ENCODE assay signal across 8 cellular contexts in genomic region chr3:73100734-73101550, GRCh38. TPM values are rescaled to one million over a fixed set of nuclear protein-coding genes. Genes with fewer than 3 reads are reported as not detected.
A peak's percentile ranks its signal among the peaks of the same experiment; 100 is the strongest.
DNase-seq lines count a peak whose midpoint lies in the region; ATAC-seq and TF ChIP-seq lines count a peak whose summit lies in the region.

No MANE protein-coding gene starts in this region.

- intact Hi-C loops in sigmoid colon (cut with DNase I): loop anchor here (1.0 to 5.0 kb wide), 3 partner anchors 331 to 521 kb away; partner anchors contain the start of gene PDZRN3

- H3K27ac ChIP-seq in sigmoid colon: no peak overlapping the region

- no peaks in the 10 kb centered on the region for H3K36me3 ChIP-seq in sigmoid colon

- TF ChIP-seq POLR2A in sigmoid colon (IDR thresholded peaks at IDR 0.05): no peak

- H3K4me3 ChIP-seq in sigmoid colon: no peak overlapping the region

- WGBS in sigmoid colon, 2 donors: 29 to 36% methylated on average over 10 of the region's 10 CpGs

- TF ChIP-seq EP300 in sigmoid colon (IDR thresholded peaks at IDR 0.05): no peak

- no peaks in the 10 kb centered on the region for H3K27me3 ChIP-seq in sigmoid colon

- peak; percentile 95 for TF ChIP-seq CTCF in GM12873 (IDR thresholded peaks at IDR 0.05; ENCODE audit: insufficient read depth, low read depth, low read length, missing control alignments)
- TF ChIP-seq CTCF in sigmoid colon (IDR thresholded peaks at IDR 0.05): peak; percentile 90 to 95 (median 92)

- H3K4me1 ChIP-seq in sigmoid colon: peaks cover 0 to 6% (median 0%) of the 10 kb centered on the region in 4 donors

- peak; percentile 13 for DNase-seq in NCI-H1417 treated with DMSO at 0.1 percent for 48 hours (lab: John Stamatoyannopoulos, UW)
- peak; percentile 22 to 72 (median 51) for DNase-seq in T-helper 2 cell
- peak in 56 of 58 donors; percentile 6 to 92 (median 67) for DNase-seq in anterior cingulate cortex (lab: John Stamatoyannopoulos, UW)
- peak; percentile 91 for DNase-seq in hepatic stellate cell (ENCODE audit: low spot score)
- DNase-seq in sigmoid colon: peak; percentile 91

- no peaks in the 10 kb centered on the region for H3K9me3 ChIP-seq in sigmoid colon

- peak; percentile 90 for ATAC-seq in HG02623 (IDR thresholded peaks at IDR 0.05; ENCODE audit: unreplicated experiment)
- no peak for ATAC-seq in HG03045 (IDR thresholded peaks at IDR 0.05; ENCODE audit: unreplicated experiment)

RNA-seq across cellular contexts. Expression of gene EBLN2, which starts 39.5 kb away (rescaled TPM):
- 10 to 100 TPM in 1 of 4 donors, 1 to 10 TPM in 3; 2.9 to 14.7 (median 5.7) TPM for total RNA-seq in sigmoid colon
- polyA plus RNA-seq in sigmoid colon: 1 to 10 TPM in 1 of 3 donors, not detected in 2; 1.1 TPM

Comparison
In these comparisons a context has a peak if more than half of its experiments do, and no peak if none do; other contexts are left out.
1. DNase-seq: peak in every context shown above with its lines; median percentile 91 in hepatic stellate cell; 91 in sigmoid colon; 67 in anterior cingulate cortex; 51 in T-helper 2 cell; 13 in NCI-H1417 treated with DMSO at 0.1 percent for 48 hours.